ENCODE assay signal across 18 cellular contexts in the genomic region with DNA sequence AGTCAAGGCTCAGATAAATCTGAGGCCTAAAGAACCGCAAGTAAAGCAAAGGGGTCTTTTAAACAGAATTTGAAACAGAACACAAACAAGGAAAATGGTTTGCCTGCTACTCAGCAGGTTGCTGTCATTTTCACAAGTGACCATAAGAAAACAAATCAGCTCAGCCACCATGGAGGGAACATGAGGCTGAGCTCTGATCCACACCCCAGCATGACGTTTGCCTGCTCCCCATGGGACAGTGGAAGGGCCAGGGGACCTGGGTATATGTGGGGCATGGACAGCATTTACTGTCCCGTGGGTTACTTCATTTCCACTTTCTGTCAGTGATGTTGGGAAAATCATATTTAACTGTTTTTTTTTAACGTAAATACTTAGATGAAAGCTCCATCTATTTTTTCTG.
DNase-seq lines count a peak whose midpoint lies in the region; ATAC-seq, FAIRE-seq and TF ChIP-seq lines count a peak whose summit lies in the region.
"Had no signal": no experiment of that assay in that cellular context is flagged by ENCODE, and none has a peak within 500 bp of the region (broad histone marks: within the 10 kb centered on the region; RNA-seq: fewer than 3 reads in every experiment).

No MANE protein-coding gene starts in this region.

- DNase-seq in mammary epithelial cell (no peak), breast epithelium (ENCODE audit: low spot score in 2 of 2) (no peak), NCI-H460 (ENCODE audit: extremely low read depth, low read depth) (peak; percentile 60), H1 (ENCODE audit: low read depth in 1 of 2, low spot score in 2 of 2) (no peak), KG1 (lab: John Stamatoyannopoulos, UW) (no peak)
- no peak for DNase-seq in activated T-cell treated with anti-CD3 and anti-CD28 coated beads, Interleukin-2, amount 50 U/mL, for 72 hours
- DNase-seq: C1 segment of cervical spinal cord; Calu3; CD4-positive, alpha-beta memory T cell; COR-L47; DMS53; DMS79 treated with DMSO at 0.1 percent for 48 hours; GF-D8; H9; HFFc6 had no signal

- in situ Hi-C loops in mammary epithelial cell (cut with MboI; ENCODE audit: low sequenced_read_pairs in 2 of 2) = no loop called here

- H3K56ac ChIP-seq in H1 (replicated peaks; ENCODE audit: insufficient read length, low read depth, low read length) = no peak overlapping the region

- H3K79me2 ChIP-seq in mammary epithelial cell (ENCODE audit: insufficient read depth, low read length) (no peaks in the 10 kb centered on the region), H1 (ENCODE audit: control insufficient read depth in 1 of 2, insufficient read depth in 2 of 2, low read length in 2 of 2) (no peaks in the 10 kb centered on the region)

- H2BK15ac ChIP-seq in H1 (ENCODE audit: low read length) = no peak overlapping the region

- no peak overlapping the region for H3K18ac ChIP-seq in H1 (ENCODE audit: extremely low read depth, low read length)

- no peak overlapping the region for H3K27ac Mint-ChIP-seq in activated T-cell treated with anti-CD3 and anti-CD28 coated beads, Interleukin-2, amount 50 U/mL, for 72 hours
- H3K27ac Mint-ChIP-seq: CD4-positive, alpha-beta memory T cell; H9; HFFc6 had no signal

- TF ChIP-seq RAD21 in H1 (IDR thresholded peaks at IDR 0.05 in 1 of 2, conservative IDR thresholded peaks at IDR 0.05 in 1 of 2; ENCODE audit: low read depth in 2 of 2, low read length in 2 of 2) = no peak

- H3K4me1 Mint-ChIP-seq in activated T-cell treated with anti-CD3 and anti-CD28 coated beads, Interleukin-2, amount 50 U/mL, for 72 hours (ENCODE audit: low read depth) = no peaks in the 10 kb centered on the region
- H3K4me1 Mint-ChIP-seq: CD4-positive, alpha-beta memory T cell had no signal

- POLR2A ChIA-PET in H1 (lab: Charles Lee; ENCODE audit: partially characterized antibody) = no interaction called here

- H3K27ac ChIP-seq in mammary epithelial cell (ENCODE audit: insufficient read depth, low read depth, low read length) = peak overlapping the region; percentile 58
- no peak overlapping the region for H3K27ac ChIP-seq in breast epithelium
- H3K27ac ChIP-seq in H1 (ENCODE audit: low read depth, low read length) = no peak overlapping the region

- no peaks in the 10 kb centered on the region for H3K79me1 ChIP-seq in H1 (ENCODE audit: low read depth, low read length)

- H3K4me3 ChIP-seq in mammary epithelial cell (replicated peaks in 1 of 3; ENCODE audit: insufficient read depth in 1 of 3, low read depth in 2 of 3, low read length in 3 of 3) (no peak overlapping the region), breast epithelium (no peak overlapping the region), H1 (ENCODE audit: extremely low read depth in 1 of 4, insufficient read depth in 2 of 4, low read depth in 3 of 4, low read length in 4 of 4) (no peak overlapping the region)

- H4K8ac ChIP-seq in H1 (ENCODE audit: extremely low read depth, insufficient read depth, low read length) = no peak overlapping the region

- no peak overlapping the region for H3K9ac ChIP-seq in mammary epithelial cell (ENCODE audit: insufficient read depth, low read length)
- H3K9ac ChIP-seq in H1 (replicated peaks in 1 of 4; ENCODE audit: extremely low read depth in 1 of 4, low read depth in 3 of 4, low read length in 3 of 4) = no peak overlapping the region

- H3K27me3 Mint-ChIP-seq in activated T-cell treated with anti-CD3 and anti-CD28 coated beads, Interleukin-2, amount 50 U/mL, for 72 hours (ENCODE audit: low read depth) = no peaks in the 10 kb centered on the region
- H3K27me3 Mint-ChIP-seq: CD4-positive, alpha-beta memory T cell had no signal

- H3K4me3 Mint-ChIP-seq in activated T-cell treated with anti-CD3 and anti-CD28 coated beads, Interleukin-2, amount 50 U/mL, for 72 hours = no peak overlapping the region
- H3K4me3 Mint-ChIP-seq: CD4-positive, alpha-beta memory T cell; H9; HFFc6 had no signal

- H4K20me1 ChIP-seq in mammary epithelial cell (ENCODE audit: insufficient read depth, low read length) = no peaks in the 10 kb centered on the region
- no peaks in the 10 kb centered on the region for H4K20me1 ChIP-seq in H1 (replicated peaks in 1 of 2; ENCODE audit: control insufficient read depth in 1 of 2, insufficient read depth in 2 of 2, low read length in 2 of 2)

- no peak for FAIRE-seq in H1 (lab: Jason Lieb, UNC)
- FAIRE-seq: GM12891, GM18507 had no signal

- H2BK12ac ChIP-seq in H1 (ENCODE audit: low read depth, low read length) = no peak overlapping the region

- no peak overlapping the region for H3K4me2 ChIP-seq in mammary epithelial cell (ENCODE audit: insufficient read depth, low read depth, low read length)
- H3K4me2 ChIP-seq in H1 (ENCODE audit: insufficient read depth in 1 of 2, low read depth in 2 of 2, low read length in 2 of 2) = no peak overlapping the region

- no peak for ATAC-seq in activated T-cell treated with anti-CD3 and anti-CD28 coated beads, Interleukin-2, amount 50 U/mL, for 72 hours (replicated peaks in 1 of 2)
- ATAC-seq: HCT116 had no signal

- H3K4me1 ChIP-seq in mammary epithelial cell (ENCODE audit: insufficient read depth, low read length) (peaks cover 23% of the 10 kb centered on the region), breast epithelium (no peaks in the 10 kb centered on the region), H1 (replicated peaks in 1 of 4; ENCODE audit: control insufficient read depth in 3 of 4, insufficient read depth in 4 of 4, low read length in 3 of 4) (peaks cover 0 to 7% (median 2%) of the 10 kb centered on the region in 4 experiments; a peak in 3 of 7 replicates)

- H3K36me3 Mint-ChIP-seq in activated T-cell treated with anti-CD3 and anti-CD28 coated beads, Interleukin-2, amount 50 U/mL, for 72 hours (ENCODE audit: insufficient read depth in 2 of 2) = no peaks in the 10 kb centered on the region
- H3K36me3 Mint-ChIP-seq: CD4-positive, alpha-beta memory T cell had no signal

- no peaks in the 10 kb centered on the region for H3K36me3 ChIP-seq in mammary epithelial cell (ENCODE audit: insufficient read depth, low read length)
- H3K36me3 ChIP-seq in breast epithelium = no peaks in the 10 kb centered on the region
- no peaks in the 10 kb centered on the region for H3K36me3 ChIP-seq in H1 (ENCODE audit: control insufficient read depth in 2 of 4, insufficient read depth in 4 of 4, low read length in 3 of 4)

- peaks cover 2 to 6% of the 10 kb centered on the region in 2 donors for H3K9me3 Mint-ChIP-seq in activated T-cell treated with anti-CD3 and anti-CD28 coated beads, Interleukin-2, amount 50 U/mL, for 72 hours

- CTCF ChIA-PET in mammary epithelial cell (lab: Charles Lee; ENCODE audit: low non-redundant PET) (no interaction called here), H1 (lab: Charles Lee; ENCODE audit: partially characterized antibody) (no interaction called here)

- H4K91ac ChIP-seq in H1 (replicated peaks; ENCODE audit: insufficient read length, low read length) = no peak overlapping the region

- no peak overlapping the region for H2BK5ac ChIP-seq in H1 (ENCODE audit: low read depth, low read length)

- no peak overlapping the region for H2AK5ac ChIP-seq in H1 (ENCODE audit: low read depth, low read length)

- no peaks in the 10 kb centered on the region for H3K9me3 ChIP-seq in mammary epithelial cell (replicated peaks; ENCODE audit: insufficient read depth, low read length)
- H3K9me3 ChIP-seq in breast epithelium = no peaks in the 10 kb centered on the region
- no peaks in the 10 kb centered on the region for H3K9me3 ChIP-seq in H1 (ENCODE audit: insufficient read depth in 2 of 2, low read depth in 1 of 2, low read length in 1 of 2)

- peak overlapping the region; percentile 52 for H2AFZ ChIP-seq in mammary epithelial cell (ENCODE audit: low read depth, low read length)
- 0 out of 2 replicates have a peak overlapping the region, but pooled peaks have one; percentile 19 for H2AFZ ChIP-seq in H1 (ENCODE audit: low read length)

- no peak for TF ChIP-seq EP300 in H1 (IDR thresholded peaks at IDR 0.05; ENCODE audit: borderline replicate concordance in 1 of 2, low read depth in 2 of 2, low read length in 2 of 2)

- H4K5ac ChIP-seq in H1 (ENCODE audit: insufficient read length, low read depth, low read length) = no peak overlapping the region

- H2BK120ac ChIP-seq in H1 (replicated peaks; ENCODE audit: low read depth, low read length) = no peak overlapping the region

- TF ChIP-seq POLR2A in breast epithelium (IDR thresholded peaks at IDR 0.05) = no peak
- TF ChIP-seq POLR2A in H1 (IDR thresholded peaks at IDR 0.05; ENCODE audit: control extremely low read depth in 1 of 2, low read depth in 2 of 2, low read length in 2 of 2) = no peak

- H2BK20ac ChIP-seq in H1 (ENCODE audit: low read length) = no peak overlapping the region

- WGBS in mammary epithelial cell (ENCODE audit: low coverage, missing lambda C conversion rate) = 69% methylated on average over 4 of the region's 4 CpGs
- 72% methylated on average over 4 of the region's 4 CpGs; no CpG with 5 or more reads in 1 of the 2 experiments for WGBS in H1 (ENCODE audit: extremely low coverage in 1 of 2, insufficient coverage in 1 of 2, insufficient read length in 1 of 2, insufficient replicate concordance in 2 of 2, low coverage in 1 of 2, low lambda C conversion rate in 2 of 2, missing lambda C conversion rate in 1 of 2), 2 experiments

- no TSS peak for BruUV-seq in mammary epithelial cell (replicated peaks; lab: Mats Ljungman, UMichigan)

- intact Hi-C loops in mammary epithelial cell (cut with micrococcal nuclease) (no loop called here), breast epithelium (cut with DNase I; ENCODE audit: low total_unique reads) (no loop called here)

- no peak overlapping the region for H3K14ac ChIP-seq in H1 (ENCODE audit: insufficient read length)

- H3K27me3 ChIP-seq in mammary epithelial cell (ENCODE audit: insufficient read depth, low read length) = no peaks in the 10 kb centered on the region
- H3K27me3 ChIP-seq in breast epithelium = no peaks in the 10 kb centered on the region
- H3K27me3 ChIP-seq in H1 (replicated peaks in 1 of 4; ENCODE audit: control insufficient read depth in 3 of 4, extremely low read depth in 1 of 4, insufficient read depth in 3 of 4, low read length in 3 of 4) = no peaks in the 10 kb centered on the region

- H3K4ac ChIP-seq in H1 (replicated peaks; ENCODE audit: insufficient read length, low read depth, low read length) = no peak overlapping the region

- no peak for TF ChIP-seq CTCF in mammary epithelial cell (conservative IDR thresholded peaks at IDR 0.05 in 1 of 2, IDR thresholded peaks at IDR 0.05 in 1 of 2; ENCODE audit: extremely low read depth in 1 of 2, insufficient read depth in 1 of 2, low read depth in 1 of 2, low read length in 2 of 2)
- TF ChIP-seq CTCF in breast epithelium (IDR thresholded peaks at IDR 0.05) = no peak
- TF ChIP-seq CTCF in H1 (IDR thresholded peaks at IDR 0.05; ENCODE audit: control extremely low read depth in 1 of 3, insufficient read depth in 1 of 3, low read depth in 1 of 3, low read length in 3 of 3) = no peak

- no peak overlapping the region for H3K23ac ChIP-seq in H1 (ENCODE audit: insufficient read length)

- H3K23me2 ChIP-seq in H1 (ENCODE audit: low read depth, low read length) = no peaks in the 10 kb centered on the region

- dilution Hi-C loops in mammary epithelial cell (cut with HindIII; ENCODE audit: low sequenced_read_pairs) = no loop called here

TF ChIP-seq in H1, 55 proteins besides CTCF, POLR2A, EP300 and RAD21 (continues in another document):
- TF ChIP-seq CHD2 (IDR thresholded peaks at IDR 0.05; ENCODE audit: low read length) (no peak), JUN (IDR thresholded peaks at IDR 0.05; ENCODE audit: low read depth, low read length) (no peak), RBBP5 (IDR thresholded peaks at IDR 0.05; ENCODE audit: borderline replicate concordance, low read depth, low read length) (no peak)
